1 cellular context compared by ENCODE assay signal in the genomic region with DNA sequence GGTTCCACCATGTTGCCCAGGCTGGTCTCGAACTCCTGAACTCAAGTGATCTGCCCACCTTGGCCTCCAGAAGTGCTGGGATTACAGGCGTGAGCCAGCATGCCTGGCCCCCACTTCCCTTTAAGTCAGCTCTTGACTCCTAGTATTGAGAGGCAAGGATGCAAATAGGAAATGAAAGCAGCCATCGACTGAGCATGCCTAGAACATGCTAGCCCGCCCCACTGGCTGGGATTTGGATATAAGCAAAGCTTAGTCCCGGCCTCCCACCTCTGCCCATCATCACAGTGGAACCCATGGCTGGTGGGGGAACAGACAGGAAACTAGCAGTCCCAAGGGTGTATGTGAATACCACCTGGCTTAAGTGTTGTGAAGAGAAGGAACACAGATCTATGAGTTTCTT.
TF ChIP-seq lines count a peak whose summit lies in the region.

No MANE protein-coding gene starts in this region.

TF ChIP-seq in K562, 482 proteins besides CTCF, POLR2A, EP300 and RAD21:
- TF ChIP-seq SPI1 (IDR thresholded peaks at IDR 0.05; ENCODE audit: borderline replicate concordance, low read depth, low read length) (0 out of 2 replicates have a peak, but pooled peaks have one; percentile 3), POLR2AphosphoS5 (IDR thresholded peaks at IDR 0.05; ENCODE audit: control insufficient read depth, insufficient read depth, low read depth, low read length) (no peak)
- TF ChIP-seq, protein P1, sequence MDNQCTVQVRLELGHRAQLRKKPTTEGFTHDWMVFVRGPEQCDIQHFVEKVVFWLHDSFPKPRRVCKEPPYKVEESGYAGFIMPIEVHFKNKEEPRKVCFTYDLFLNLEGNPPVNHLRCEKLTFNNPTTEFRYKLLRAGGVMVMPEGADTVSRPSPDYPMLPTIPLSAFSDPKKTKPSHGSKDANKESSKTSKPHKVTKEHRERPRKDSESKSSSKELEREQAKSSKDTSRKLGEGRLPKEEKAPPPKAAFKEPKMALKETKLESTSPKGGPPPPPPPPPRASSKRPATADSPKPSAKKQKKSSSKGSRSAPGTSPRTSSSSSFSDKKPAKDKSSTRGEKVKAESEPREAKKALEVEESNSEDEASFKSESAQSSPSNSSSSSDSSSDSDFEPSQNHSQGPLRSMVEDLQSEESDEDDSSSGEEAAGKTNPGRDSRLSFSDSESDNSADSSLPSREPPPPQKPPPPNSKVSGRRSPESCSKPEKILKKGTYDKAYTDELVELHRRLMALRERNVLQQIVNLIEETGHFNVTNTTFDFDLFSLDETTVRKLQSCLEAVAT (IDR thresholded peaks at IDR 0.05): peak in 1 of 2 experiments; percentile 51; a peak in 1 of 4 replicates
TF ChIP-seq in K562: peak in this region for 2.
